In the genomic region with DNA sequence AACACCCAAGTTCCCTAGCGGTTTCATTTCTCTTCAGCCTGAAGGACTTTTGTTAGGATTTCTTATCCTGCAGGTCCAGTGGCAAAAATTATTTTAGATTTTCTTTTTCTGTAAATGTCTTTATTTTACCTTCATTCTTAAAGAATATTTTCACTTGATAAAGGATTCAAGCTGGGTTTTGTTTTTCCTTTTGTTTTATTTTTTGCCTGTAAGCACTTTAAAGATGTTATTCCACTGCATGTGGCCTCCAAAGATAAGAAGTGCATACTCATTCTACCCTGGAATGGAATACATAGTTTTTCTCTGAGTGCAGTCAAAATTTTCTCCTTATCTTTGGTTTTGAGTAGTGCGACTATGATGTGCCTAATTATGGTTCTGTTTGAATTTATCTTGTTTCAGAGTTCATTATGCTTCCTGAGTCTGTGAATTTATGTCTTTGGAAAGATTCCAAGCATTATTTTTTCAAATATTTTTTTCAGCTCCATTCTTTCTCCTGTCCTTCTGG, we compare ENCODE assay signal across 25 cellular contexts.
DNase-seq lines count a peak whose midpoint lies in the region; ATAC-seq, FAIRE-seq and TF ChIP-seq lines count a peak whose summit lies in the region.
"Had no signal": no experiment of that assay in that cellular context is flagged by ENCODE, and none has a peak within 500 bp of the region (broad histone marks: within the 10 kb centered on the region; RNA-seq: fewer than 3 reads in every experiment).

No MANE protein-coding gene starts in this region.

- H3K27me3 Mint-ChIP-seq in astrocyte (ENCODE audit: low read depth, unreplicated experiment) = no peaks in the 10 kb centered on the region
- H3K27me3 Mint-ChIP-seq: type B pancreatic cell had no signal

- no peaks in the 10 kb centered on the region for H3K27me3 ChIP-seq in astrocyte (ENCODE audit: insufficient read depth, low read length)
- H3K27me3 ChIP-seq: body of pancreas, colonic mucosa, SJSA1 had no signal

- no peaks in the 10 kb centered on the region for H3K9me3 Mint-ChIP-seq in astrocyte (ENCODE audit: unreplicated experiment)

- H3K36me3 ChIP-seq in astrocyte (ENCODE audit: insufficient read depth, low read length) = no peaks in the 10 kb centered on the region
- H3K36me3 ChIP-seq: colonic mucosa, SJSA1 had no signal

- H3K4me3 Mint-ChIP-seq in astrocyte (ENCODE audit: unreplicated experiment) = no peak overlapping the region
- H3K4me3 Mint-ChIP-seq: endodermal cell, type B pancreatic cell had no signal

- H3K9me3 ChIP-seq in astrocyte (ENCODE audit: insufficient read depth, low read depth, low read length) = no peaks in the 10 kb centered on the region
- H3K9me3 ChIP-seq: body of pancreas, colonic mucosa, SJSA1 had no signal

- H4K20me1 ChIP-seq in astrocyte (ENCODE audit: insufficient read depth, low read length) = no peaks in the 10 kb centered on the region

- peak overlapping the region; percentile 31 for H3K27ac ChIP-seq in astrocyte (ENCODE audit: low read depth, low read length)
- H3K27ac ChIP-seq: body of pancreas, colonic mucosa, SJSA1, VCaP had no signal

- peaks cover 6% of the 10 kb centered on the region for H3K4me1 Mint-ChIP-seq in astrocyte (ENCODE audit: low read depth, unreplicated experiment)
- H3K4me1 Mint-ChIP-seq: endodermal cell had no signal

- H3K4me2 ChIP-seq in astrocyte (ENCODE audit: low read length) = peak overlapping the region; percentile 22

- peaks cover 5% of the 10 kb centered on the region for H3K79me2 ChIP-seq in astrocyte (ENCODE audit: insufficient read depth, low read length)

- H2AFZ ChIP-seq in astrocyte (ENCODE audit: low read depth, low read length) = no peak overlapping the region

- ATAC-seq in HG02885 (IDR thresholded peaks at IDR 0.05; ENCODE audit: poor library complexity, unreplicated experiment) = no peak
- ATAC-seq: body of pancreas had no signal

- no peak for TF ChIP-seq CTCF in astrocyte (IDR thresholded peaks at IDR 0.05; ENCODE audit: insufficient read depth, low read depth, low read length)
- TF ChIP-seq CTCF in fibroblast of the aortic adventitia (IDR thresholded peaks at IDR 0.05; ENCODE audit: insufficient read depth, low read length) = no peak

- no peak overlapping the region for H3K9ac ChIP-seq in astrocyte (ENCODE audit: low read length)

- FAIRE-seq in astrocyte (lab: Jason Lieb, UNC) = no peak
- FAIRE-seq: RCC 7860, small intestine had no signal

- H3K4me3 ChIP-seq in astrocyte (ENCODE audit: insufficient read depth, low read depth, low read length) (no peak overlapping the region), fibroblast of the aortic adventitia (ENCODE audit: low read depth, low read length) (no peak overlapping the region)
- H3K4me3 ChIP-seq: body of pancreas, colonic mucosa, SJSA1 had no signal

- DNase-seq in CMK (ENCODE audit: low read depth) = peak; percentile 54
- DNase-seq in NCI-H226 = peak; percentile 49
- peak; percentile 78 for DNase-seq in astrocyte (ENCODE audit: low read depth)
- DNase-seq in fibroblast of the aortic adventitia (ENCODE audit: low read depth) = peak; percentile 77
- no peak for DNase-seq in NK-92 (lab: John Stamatoyannopoulos, UW; ENCODE audit: unreplicated experiment)
- DNase-seq in MV-4-11 (lab: John Stamatoyannopoulos, UW) = no peak
- DNase-seq in stimulated activated CD4-positive, alpha-beta T cell treated with anti-CD3 and anti-CD28 coated beads, Interleukin-1b, Interleukin-23, amount 100 ng/mL, for 48 hours = no peak
- DNase-seq: activated CD4-positive, alpha-beta T cell treated with anti-CD3 and anti-CD28 coated beads for 48 hours; activated naive CD4-positive, alpha-beta T cell treated with anti-CD3 and anti-CD28 coated beads, Interleukin-2, amount 50 U/mL, for 16 hours; activated T-cell treated with anti-CD3 and anti-CD28 coated beads, Interleukin-2, amount 50 U/mL, for 48 hours; body of pancreas; colonic mucosa; endodermal cell; glutamatergic neuron; left cardiac atrium; MM.1S; NCI-H1436 treated with DMSO at 0.1 percent for 48 hours; NCI-H524; nucleus accumbens; small intestine had no signal

- H3K4me1 ChIP-seq in astrocyte (ENCODE audit: insufficient read depth, low read length) = peaks cover 3% of the 10 kb centered on the region
- H3K4me1 ChIP-seq: body of pancreas, colonic mucosa, SJSA1 had no signal

- peak overlapping the region; percentile 34 for H3K27ac Mint-ChIP-seq in astrocyte (ENCODE audit: unreplicated experiment)
- H3K27ac Mint-ChIP-seq: endodermal cell, type B pancreatic cell had no signal

- H3K36me3 Mint-ChIP-seq in astrocyte (ENCODE audit: low read depth, unreplicated experiment) = peaks cover 3% of the 10 kb centered on the region

Comparison
In these comparisons a context has a peak if more than half of its experiments do, and no peak if none do; other contexts are left out.
1. DNase-seq: peak in CMK (single experiment), NCI-H226 (single experiment), astrocyte (single experiment) and fibroblast of the aortic adventitia (single experiment); none in NK-92 (single experiment), MV-4-11 (single experiment) and stimulated activated CD4-positive, alpha-beta T cell treated with anti-CD3 and anti-CD28 coated beads, Interleukin-1b, Interleukin-23, amount 100 ng/mL, for 48 hours (single experiment).